ENCODE assay signal across 1 cellular context in genomic region chr6:158869604-158870417, GRCh38.
TF ChIP-seq lines count a peak whose summit lies in the region.

No MANE protein-coding gene starts in this region.

TF ChIP-seq in K562, 482 proteins besides CTCF, POLR2A, EP300 and RAD21 (continued from another document and continues in another):
- TF ChIP-seq, protein P1, sequence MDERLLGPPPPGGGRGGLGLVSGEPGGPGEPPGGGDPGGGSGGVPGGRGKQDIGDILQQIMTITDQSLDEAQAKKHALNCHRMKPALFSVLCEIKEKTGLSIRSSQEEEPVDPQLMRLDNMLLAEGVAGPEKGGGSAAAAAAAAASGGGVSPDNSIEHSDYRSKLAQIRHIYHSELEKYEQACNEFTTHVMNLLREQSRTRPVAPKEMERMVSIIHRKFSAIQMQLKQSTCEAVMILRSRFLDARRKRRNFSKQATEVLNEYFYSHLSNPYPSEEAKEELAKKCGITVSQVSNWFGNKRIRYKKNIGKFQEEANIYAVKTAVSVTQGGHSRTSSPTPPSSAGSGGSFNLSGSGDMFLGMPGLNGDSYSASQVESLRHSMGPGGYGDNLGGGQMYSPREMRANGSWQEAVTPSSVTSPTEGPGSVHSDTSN (CRISPR knock-in tag; IDR thresholded peaks at IDR 0.05; ENCODE audit: low read depth), result no peak
- TF ChIP-seq, protein P1 (tag; conservative IDR thresholded peaks at IDR 0.05; ENCODE audit: low read depth), result peak; percentile 74
- TF ChIP-seq CUX1 (CRISPR knock-in tag; IDR thresholded peaks at IDR 0.05) (no peak), ZEB2 (IDR thresholded peaks at IDR 0.05) (peak; percentile 71), TRIM24 (IDR thresholded peaks at IDR 0.05) (peak in 1 of 2 experiments; percentile 65; a peak in 2 of 4 replicates), SAP30 (IDR thresholded peaks at IDR 0.05; ENCODE audit: borderline replicate concordance, insufficient read depth, low read depth, low read length, poor library complexity, severe bottlenecking) (peak; percentile 81), ZNF239 (CRISPR knock-in tag; IDR thresholded peaks at IDR 0.05) (no peak), GATAD2A (IDR thresholded peaks at IDR 0.05) (peak; percentile 44; the same call in 1 of the 2 replicates), RBM22 (IDR thresholded peaks at IDR 0.05; ENCODE audit: low read depth, low read length, poor library complexity, severe bottlenecking) (peak; percentile 60), POLR2AphosphoS5 (IDR thresholded peaks at IDR 0.05; ENCODE audit: control insufficient read depth, insufficient read depth, low read depth, low read length) (peak; percentile 67), CTCFL (IDR thresholded peaks at IDR 0.05; ENCODE audit: borderline replicate concordance, insufficient read depth, low read depth, low read length, poor library complexity, severe bottlenecking) (no peak), PHTF2 (CRISPR knock-in tag; IDR thresholded peaks at IDR 0.05) (no peak), LARP7 (IDR thresholded peaks at IDR 0.05) (no peak; the same call in 1 of the 2 replicates), CXXC5 (CRISPR knock-in tag; IDR thresholded peaks at IDR 0.05) (peak; percentile 93), ZMIZ1 (IDR thresholded peaks at IDR 0.05; ENCODE audit: low read depth in 2 of 2, low read length in 2 of 2) (peak in 1 of 2 experiments; percentile 57; a peak in 2 of 4 replicates), ZFX (CRISPR knock-in tag; IDR thresholded peaks at IDR 0.05) (peak; percentile 92), SUPT5H (IDR thresholded peaks at IDR 0.05) (peak; percentile 67), HDAC3 (IDR thresholded peaks at IDR 0.05; ENCODE audit: borderline replicate concordance, partially characterized antibody) (peak; percentile 12), YY1 (IDR thresholded peaks at IDR 0.05; ENCODE audit: borderline replicate concordance in 1 of 3, control insufficient read depth in 1 of 3, extremely low read depth in 1 of 3, insufficient read depth in 3 of 3, insufficient read length in 1 of 3, insufficient replicate concordance in 2 of 3, low read depth in 1 of 3, low read length in 2 of 3) (peak in 1 of 3 experiments; percentile 57), ZNF77 (CRISPR knock-in tag; IDR thresholded peaks at IDR 0.05) (no peak), ZNF589 (CRISPR knock-in tag; IDR thresholded peaks at IDR 0.05; ENCODE audit: low read depth) (peak; percentile 41; the same call in 1 of the 2 replicates), NFRKB (IDR thresholded peaks at IDR 0.05; ENCODE audit: low read depth) (peak; percentile 87; the same call in 1 of the 2 replicates), CEBPG (CRISPR knock-in tag; IDR thresholded peaks at IDR 0.05) (peak; percentile 51; the same call in 1 of the 2 replicates), CEBPG (tag; conservative IDR thresholded peaks at IDR 0.05 in 1 of 2, IDR thresholded peaks at IDR 0.05 in 1 of 2) (no peak), PHB2 (IDR thresholded peaks at IDR 0.05; ENCODE audit: low read depth) (no peak), NR1H2 (CRISPR knock-in tag; IDR thresholded peaks at IDR 0.05) (peak; percentile 49; the same call in 1 of the 2 replicates), MEF2D (tag; conservative IDR thresholded peaks at IDR 0.05; ENCODE audit: low read depth) (peak; percentile 92; the same call in 1 of the 2 replicates), MIER1 (IDR thresholded peaks at IDR 0.05; ENCODE audit: low read depth) (peak; percentile 71; the same call in 1 of the 2 replicates), NRF1 (conservative IDR thresholded peaks at IDR 0.05 in 1 of 2, IDR thresholded peaks at IDR 0.05 in 1 of 2) (peak; percentile 84 to 87), ATF2 (CRISPR knock-in tag; IDR thresholded peaks at IDR 0.05) (peak; percentile 70; the same call in 1 of the 2 replicates), KDM5B (IDR thresholded peaks at IDR 0.05; ENCODE audit: insufficient replicate concordance, low read depth, low read length) (peak; percentile 81), CHCHD3 (CRISPR knock-in tag; IDR thresholded peaks at IDR 0.05) (0 out of 2 replicates have a peak, but pooled peaks have one; percentile 71), MEIS2 (IDR thresholded peaks at IDR 0.05; ENCODE audit: partially characterized antibody) (peak; percentile 95), POU5F1 (IDR thresholded peaks at IDR 0.05; ENCODE audit: borderline replicate concordance, low read depth, low read length, partially characterized antibody) (no peak), NBN (IDR thresholded peaks at IDR 0.05; ENCODE audit: low read depth) (peak; percentile 82), KAT7 (CRISPR knock-in tag; IDR thresholded peaks at IDR 0.05; ENCODE audit: borderline replicate concordance) (0 out of 2 replicates have a peak, but pooled peaks have one; percentile 69)
- TF ChIP-seq, protein P2, sequence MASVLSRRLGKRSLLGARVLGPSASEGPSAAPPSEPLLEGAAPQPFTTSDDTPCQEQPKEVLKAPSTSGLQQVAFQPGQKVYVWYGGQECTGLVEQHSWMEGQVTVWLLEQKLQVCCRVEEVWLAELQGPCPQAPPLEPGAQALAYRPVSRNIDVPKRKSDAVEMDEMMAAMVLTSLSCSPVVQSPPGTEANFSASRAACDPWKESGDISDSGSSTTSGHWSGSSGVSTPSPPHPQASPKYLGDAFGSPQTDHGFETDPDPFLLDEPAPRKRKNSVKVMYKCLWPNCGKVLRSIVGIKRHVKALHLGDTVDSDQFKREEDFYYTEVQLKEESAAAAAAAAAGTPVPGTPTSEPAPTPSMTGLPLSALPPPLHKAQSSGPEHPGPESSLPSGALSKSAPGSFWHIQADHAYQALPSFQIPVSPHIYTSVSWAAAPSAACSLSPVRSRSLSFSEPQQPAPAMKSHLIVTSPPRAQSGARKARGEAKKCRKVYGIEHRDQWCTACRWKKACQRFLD (CRISPR knock-in tag; IDR thresholded peaks at IDR 0.05), result peak; percentile 44
- TF ChIP-seq, protein P3, sequence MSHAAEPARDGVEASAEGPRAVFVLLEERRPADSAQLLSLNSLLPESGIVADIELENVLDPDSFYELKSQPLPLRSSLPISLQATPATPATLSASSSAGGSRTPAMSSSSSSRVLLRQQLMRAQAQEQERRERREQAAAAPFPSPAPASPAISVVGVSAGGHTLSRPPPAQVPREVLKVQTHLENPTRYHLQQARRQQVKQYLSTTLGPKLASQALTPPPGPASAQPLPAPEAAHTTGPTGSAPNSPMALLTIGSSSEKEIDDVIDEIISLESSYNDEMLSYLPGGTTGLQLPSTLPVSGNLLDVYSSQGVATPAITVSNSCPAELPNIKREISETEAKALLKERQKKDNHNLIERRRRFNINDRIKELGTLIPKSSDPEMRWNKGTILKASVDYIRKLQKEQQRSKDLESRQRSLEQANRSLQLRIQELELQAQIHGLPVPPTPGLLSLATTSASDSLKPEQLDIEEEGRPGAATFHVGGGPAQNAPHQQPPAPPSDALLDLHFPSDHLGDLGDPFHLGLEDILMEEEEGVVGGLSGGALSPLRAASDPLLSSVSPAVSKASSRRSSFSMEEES (CRISPR knock-in tag; IDR thresholded peaks at IDR 0.05), result no peak
- TF ChIP-seq, protein P4, sequence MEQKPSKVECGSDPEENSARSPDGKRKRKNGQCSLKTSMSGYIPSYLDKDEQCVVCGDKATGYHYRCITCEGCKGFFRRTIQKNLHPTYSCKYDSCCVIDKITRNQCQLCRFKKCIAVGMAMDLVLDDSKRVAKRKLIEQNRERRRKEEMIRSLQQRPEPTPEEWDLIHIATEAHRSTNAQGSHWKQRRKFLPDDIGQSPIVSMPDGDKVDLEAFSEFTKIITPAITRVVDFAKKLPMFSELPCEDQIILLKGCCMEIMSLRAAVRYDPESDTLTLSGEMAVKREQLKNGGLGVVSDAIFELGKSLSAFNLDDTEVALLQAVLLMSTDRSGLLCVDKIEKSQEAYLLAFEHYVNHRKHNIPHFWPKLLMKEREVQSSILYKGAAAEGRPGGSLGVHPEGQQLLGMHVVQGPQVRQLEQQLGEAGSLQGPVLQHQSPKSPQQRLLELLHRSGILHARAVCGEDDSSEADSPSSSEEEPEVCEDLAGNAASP (IDR thresholded peaks at IDR 0.05), result no peak
